Comparison of ENCODE assay signal across 8 cellular contexts in the genomic region with DNA sequence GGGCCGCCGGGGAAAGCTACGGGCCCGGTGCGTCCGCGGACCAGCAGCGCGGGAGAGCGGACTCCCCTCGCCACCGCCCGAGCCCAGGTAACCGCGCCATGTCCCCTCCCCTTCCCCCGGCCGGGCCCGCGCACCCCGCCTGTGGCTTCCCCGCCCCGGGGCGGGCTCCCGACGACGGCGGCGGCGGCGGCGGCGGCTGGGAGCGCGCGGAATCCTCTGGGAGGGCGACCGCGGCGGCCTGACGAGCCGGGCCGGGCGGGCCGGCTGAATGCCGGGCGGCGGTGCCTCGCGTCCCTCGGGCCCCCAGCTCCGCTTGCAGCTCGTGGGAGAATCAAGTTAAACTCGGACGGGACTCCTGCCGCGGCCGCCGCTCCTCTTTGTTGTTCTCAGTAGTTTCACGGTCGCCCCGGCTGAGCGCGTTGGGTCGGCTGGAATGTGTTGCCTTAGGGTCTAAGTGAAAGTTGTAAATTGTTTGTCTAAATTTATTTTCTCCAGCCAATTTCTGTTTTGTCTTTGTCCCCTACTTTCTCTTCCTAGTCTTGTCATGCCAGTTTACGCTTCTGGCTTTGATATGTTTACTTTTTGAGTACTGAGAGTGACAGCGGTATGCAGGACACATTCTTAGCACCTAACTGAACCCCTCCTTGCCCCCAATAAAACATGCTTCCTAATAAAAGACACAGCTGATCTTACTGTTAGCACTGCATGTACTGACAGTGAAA. TPM values are rescaled to one million over a fixed set of nuclear protein-coding genes. Genes with fewer than 3 reads are reported as not detected.
DNase-seq lines count a peak whose midpoint lies in the region; ATAC-seq and TF ChIP-seq lines count a peak whose summit lies in the region.

No MANE protein-coding gene starts in this region.

- intact Hi-C loops in right lobe of liver (cut with DNase I) = no loop called here

- no peaks in the 10 kb centered on the region for H3K36me3 ChIP-seq in right lobe of liver

- TF ChIP-seq CTCF in coronary artery (IDR thresholded peaks at IDR 0.05) (no peak), right lobe of liver (IDR thresholded peaks at IDR 0.05) (no peak)

- H3K27ac ChIP-seq in coronary artery (peak overlapping the region; percentile 92 to 97), right lobe of liver (peak overlapping the region; percentile 96 to 99 (median 98))

- H3K9me3 ChIP-seq in right lobe of liver = no peaks in the 10 kb centered on the region

- peaks cover 0 to 54% (median 10%) of the 10 kb centered on the region in 4 donors for H3K4me1 ChIP-seq in right lobe of liver

- peak overlapping the region; percentile 90 for H3K4me3 ChIP-seq in coronary artery
- peak overlapping the region; percentile 51 to 84 (median 77) for H3K4me3 ChIP-seq in right lobe of liver

- WGBS in right lobe of liver (ENCODE audit: insufficient coverage, low coverage, low lambda C conversion rate, missing lambda C conversion rate) = 0% methylated on average over 21 of the region's 66 CpGs

- H3K27me3 ChIP-seq in right lobe of liver = no peaks in the 10 kb centered on the region

- peak; percentile 1 for DNase-seq in NCI-H1694 (lab: John Stamatoyannopoulos, UW)
- no peak for DNase-seq in NCI-H1694 treated with DMSO at 0.1 percent for 48 hours (lab: John Stamatoyannopoulos, UW)
- peak; percentile 64 for DNase-seq in NCI-H146 treated with DMSO at 0.1 percent for 48 hours (lab: John Stamatoyannopoulos, UW; ENCODE audit: unreplicated experiment)
- peak; percentile 60 to 69 for DNase-seq in activated CD4-positive, alpha-beta T cell treated with anti-CD3 and anti-CD28 coated beads for 4 hours
- peak; percentile 85 for DNase-seq in coronary artery (ENCODE audit: low spot score)
- peak; percentile 84 to 86 (median 85) for DNase-seq in right lobe of liver
- peak; percentile 68 for DNase-seq in stimulated activated CD4-positive, alpha-beta T cell treated with anti-CD3 and anti-CD28 coated beads, Interleukin-4, amount 100 ng/mL, for 1 hour

- peak; percentile 73 for ATAC-seq in HG02759 (IDR thresholded peaks at IDR 0.05; ENCODE audit: unreplicated experiment)
- peak; percentile 65 to 85 (median 79) for ATAC-seq in right lobe of liver

- no peak for TF ChIP-seq POLR2A in right lobe of liver (IDR thresholded peaks at IDR 0.05)

RNA-seq across cellular contexts. Expression of a gene that starts 0.7 kb away (rescaled TPM):
- total RNA-seq in right lobe of liver = 10 to 100 TPM; 40.8 to 71.9 (median 56.6) TPM
